1 cellular context compared by ENCODE assay signal in the genomic region with DNA sequence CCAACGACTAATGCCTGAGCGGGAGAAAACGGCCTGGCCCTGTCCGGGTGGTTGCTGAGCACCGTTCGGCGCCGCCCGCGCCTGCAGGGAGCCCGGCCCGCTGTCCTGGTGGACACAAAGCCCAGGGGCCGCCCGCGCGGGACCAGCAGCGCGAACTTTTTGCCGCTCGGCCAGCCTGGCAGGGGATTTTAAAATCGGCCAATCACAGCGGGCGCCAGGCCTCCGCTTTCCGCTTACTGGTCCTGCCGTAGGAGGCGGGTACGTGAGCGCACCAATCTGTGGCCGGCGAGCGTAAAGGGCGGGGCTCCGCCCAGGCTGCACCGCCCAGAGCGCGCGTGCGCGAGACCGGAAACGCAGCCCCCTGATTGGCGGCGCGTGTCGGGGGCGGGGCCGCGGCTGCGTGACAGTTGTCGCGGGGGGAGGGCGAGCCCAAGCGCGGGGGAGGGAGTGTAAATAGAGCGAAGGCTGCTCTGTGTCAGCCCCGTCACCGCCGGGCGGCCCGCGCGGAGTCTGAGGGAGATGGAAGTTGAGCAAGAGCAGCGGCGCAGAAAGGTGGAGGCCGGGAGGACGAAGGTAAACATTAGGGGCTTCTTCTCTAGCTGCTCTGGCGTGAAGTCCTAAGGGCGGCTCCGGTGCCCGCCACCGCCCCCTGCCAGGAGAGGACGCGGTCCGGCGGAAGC.
TF ChIP-seq lines count a peak whose summit lies in the region.

A gene (minus strand): TSS at position 161 of the 680 bp plus-strand sequence. CDS start 1,132 bp downstream, outside the sequence.
A gene with protein sequence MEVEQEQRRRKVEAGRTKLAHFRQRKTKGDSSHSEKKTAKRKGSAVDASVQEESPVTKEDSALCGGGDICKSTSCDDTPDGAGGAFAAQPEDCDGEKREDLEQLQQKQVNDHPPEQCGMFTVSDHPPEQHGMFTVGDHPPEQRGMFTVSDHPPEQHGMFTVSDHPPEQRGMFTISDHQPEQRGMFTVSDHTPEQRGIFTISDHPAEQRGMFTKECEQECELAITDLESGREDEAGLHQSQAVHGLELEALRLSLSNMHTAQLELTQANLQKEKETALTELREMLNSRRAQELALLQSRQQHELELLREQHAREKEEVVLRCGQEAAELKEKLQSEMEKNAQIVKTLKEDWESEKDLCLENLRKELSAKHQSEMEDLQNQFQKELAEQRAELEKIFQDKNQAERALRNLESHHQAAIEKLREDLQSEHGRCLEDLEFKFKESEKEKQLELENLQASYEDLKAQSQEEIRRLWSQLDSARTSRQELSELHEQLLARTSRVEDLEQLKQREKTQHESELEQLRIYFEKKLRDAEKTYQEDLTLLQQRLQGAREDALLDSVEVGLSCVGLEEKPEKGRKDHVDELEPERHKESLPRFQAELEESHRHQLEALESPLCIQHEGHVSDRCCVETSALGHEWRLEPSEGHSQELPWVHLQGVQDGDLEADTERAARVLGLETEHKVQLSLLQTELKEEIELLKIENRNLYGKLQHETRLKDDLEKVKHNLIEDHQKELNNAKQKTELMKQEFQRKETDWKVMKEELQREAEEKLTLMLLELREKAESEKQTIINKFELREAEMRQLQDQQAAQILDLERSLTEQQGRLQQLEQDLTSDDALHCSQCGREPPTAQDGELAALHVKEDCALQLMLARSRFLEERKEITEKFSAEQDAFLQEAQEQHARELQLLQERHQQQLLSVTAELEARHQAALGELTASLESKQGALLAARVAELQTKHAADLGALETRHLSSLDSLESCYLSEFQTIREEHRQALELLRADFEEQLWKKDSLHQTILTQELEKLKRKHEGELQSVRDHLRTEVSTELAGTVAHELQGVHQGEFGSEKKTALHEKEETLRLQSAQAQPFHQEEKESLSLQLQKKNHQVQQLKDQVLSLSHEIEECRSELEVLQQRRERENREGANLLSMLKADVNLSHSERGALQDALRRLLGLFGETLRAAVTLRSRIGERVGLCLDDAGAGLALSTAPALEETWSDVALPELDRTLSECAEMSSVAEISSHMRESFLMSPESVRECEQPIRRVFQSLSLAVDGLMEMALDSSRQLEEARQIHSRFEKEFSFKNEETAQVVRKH (N-terminal part only) (plus strand): TSS at position 447 of the 680 bp plus-strand sequence. CDS start 73 bp downstream, at position 520.

TF ChIP-seq in K562, 482 proteins besides CTCF, POLR2A, EP300 and RAD21 (continued from another document and continues in another):
- TF ChIP-seq HDAC1 (IDR thresholded peaks at IDR 0.05), result peak in 1 of 2 experiments; percentile 92; a peak in 2 of 4 replicates
- TF ChIP-seq CREBBP (IDR thresholded peaks at IDR 0.05; ENCODE audit: low read depth, low read length), result no peak
- TF ChIP-seq, protein P1, sequence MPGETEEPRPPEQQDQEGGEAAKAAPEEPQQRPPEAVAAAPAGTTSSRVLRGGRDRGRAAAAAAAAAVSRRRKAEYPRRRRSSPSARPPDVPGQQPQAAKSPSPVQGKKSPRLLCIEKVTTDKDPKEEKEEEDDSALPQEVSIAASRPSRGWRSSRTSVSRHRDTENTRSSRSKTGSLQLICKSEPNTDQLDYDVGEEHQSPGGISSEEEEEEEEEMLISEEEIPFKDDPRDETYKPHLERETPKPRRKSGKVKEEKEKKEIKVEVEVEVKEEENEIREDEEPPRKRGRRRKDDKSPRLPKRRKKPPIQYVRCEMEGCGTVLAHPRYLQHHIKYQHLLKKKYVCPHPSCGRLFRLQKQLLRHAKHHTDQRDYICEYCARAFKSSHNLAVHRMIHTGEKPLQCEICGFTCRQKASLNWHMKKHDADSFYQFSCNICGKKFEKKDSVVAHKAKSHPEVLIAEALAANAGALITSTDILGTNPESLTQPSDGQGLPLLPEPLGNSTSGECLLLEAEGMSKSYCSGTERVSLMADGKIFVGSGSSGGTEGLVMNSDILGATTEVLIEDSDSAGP (CRISPR knock-in tag; IDR thresholded peaks at IDR 0.05), result no peak
- TF ChIP-seq POLR2H (tag; IDR thresholded peaks at IDR 0.05; ENCODE audit: low read depth), result peak; percentile 92
- TF ChIP-seq, protein P2, sequence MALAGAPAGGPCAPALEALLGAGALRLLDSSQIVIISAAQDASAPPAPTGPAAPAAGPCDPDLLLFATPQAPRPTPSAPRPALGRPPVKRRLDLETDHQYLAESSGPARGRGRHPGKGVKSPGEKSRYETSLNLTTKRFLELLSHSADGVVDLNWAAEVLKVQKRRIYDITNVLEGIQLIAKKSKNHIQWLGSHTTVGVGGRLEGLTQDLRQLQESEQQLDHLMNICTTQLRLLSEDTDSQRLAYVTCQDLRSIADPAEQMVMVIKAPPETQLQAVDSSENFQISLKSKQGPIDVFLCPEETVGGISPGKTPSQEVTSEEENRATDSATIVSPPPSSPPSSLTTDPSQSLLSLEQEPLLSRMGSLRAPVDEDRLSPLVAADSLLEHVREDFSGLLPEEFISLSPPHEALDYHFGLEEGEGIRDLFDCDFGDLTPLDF (CRISPR knock-in tag; IDR thresholded peaks at IDR 0.05), result peak; percentile 99
- TF ChIP-seq NFATC3 (IDR thresholded peaks at IDR 0.05), result no peak
- TF ChIP-seq MBD2 (IDR thresholded peaks at IDR 0.05; ENCODE audit: borderline replicate concordance, low read depth), result peak; percentile 95
- TF ChIP-seq ADNP (tag; IDR thresholded peaks at IDR 0.05), result no peak
- no peak for TF ChIP-seq ZNF77 (CRISPR knock-in tag; IDR thresholded peaks at IDR 0.05)
- no peak for TF ChIP-seq ZSCAN32 (CRISPR knock-in tag; IDR thresholded peaks at IDR 0.05)
- TF ChIP-seq SP1 (CRISPR knock-in tag; IDR thresholded peaks at IDR 0.05), result peak; percentile 97
- no peak for TF ChIP-seq ZNF24 (IDR thresholded peaks at IDR 0.05)
- TF ChIP-seq ZNF347 (CRISPR knock-in tag; IDR thresholded peaks at IDR 0.05; ENCODE audit: low read depth), result no peak
- TF ChIP-seq SAFB (IDR thresholded peaks at IDR 0.05; ENCODE audit: borderline replicate concordance, low read depth, low read length), result peak; percentile 77
- peak; percentile 92 for TF ChIP-seq MAZ (CRISPR knock-in tag; conservative IDR thresholded peaks at IDR 0.05 in 1 of 2, IDR thresholded peaks at IDR 0.05 in 1 of 2)
- peak; percentile 85 for TF ChIP-seq NEUROD1 (IDR thresholded peaks at IDR 0.05; ENCODE audit: borderline replicate concordance, low read depth, low read length, partially characterized antibody)
- no peak for TF ChIP-seq GATAD2B (IDR thresholded peaks at IDR 0.05; ENCODE audit: borderline replicate concordance)
- TF ChIP-seq, protein P3, sequence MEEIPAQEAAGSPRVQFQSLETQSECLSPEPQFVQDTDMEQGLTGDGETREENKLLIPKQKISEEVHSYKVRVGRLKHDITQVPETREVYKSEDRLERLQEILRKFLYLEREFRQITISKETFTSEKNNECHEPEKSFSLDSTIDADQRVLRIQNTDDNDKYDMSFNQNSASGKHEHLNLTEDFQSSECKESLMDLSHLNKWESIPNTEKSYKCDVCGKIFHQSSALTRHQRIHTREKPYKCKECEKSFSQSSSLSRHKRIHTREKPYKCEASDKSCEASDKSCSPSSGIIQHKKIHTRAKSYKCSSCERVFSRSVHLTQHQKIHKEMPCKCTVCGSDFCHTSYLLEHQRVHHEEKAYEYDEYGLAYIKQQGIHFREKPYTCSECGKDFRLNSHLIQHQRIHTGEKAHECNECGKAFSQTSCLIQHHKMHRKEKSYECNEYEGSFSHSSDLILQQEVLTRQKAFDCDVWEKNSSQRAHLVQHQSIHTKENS (CRISPR knock-in tag; IDR thresholded peaks at IDR 0.05), result no peak
- TF ChIP-seq, protein P4, sequence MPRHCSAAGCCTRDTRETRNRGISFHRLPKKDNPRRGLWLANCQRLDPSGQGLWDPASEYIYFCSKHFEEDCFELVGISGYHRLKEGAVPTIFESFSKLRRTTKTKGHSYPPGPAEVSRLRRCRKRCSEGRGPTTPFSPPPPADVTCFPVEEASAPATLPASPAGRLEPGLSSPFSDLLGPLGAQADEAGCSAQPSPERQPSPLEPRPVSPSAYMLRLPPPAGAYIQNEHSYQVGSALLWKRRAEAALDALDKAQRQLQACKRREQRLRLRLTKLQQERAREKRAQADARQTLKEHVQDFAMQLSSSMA (CRISPR knock-in tag; IDR thresholded peaks at IDR 0.05), result no peak
- peak; percentile 38; the same call in 1 of the 2 replicates for TF ChIP-seq FOSL1 (tag; conservative IDR thresholded peaks at IDR 0.05)
- TF ChIP-seq ARID1B (IDR thresholded peaks at IDR 0.05), result peak; percentile 49; the same call in 1 of the 2 replicates
- no peak for TF ChIP-seq ZNF253 (CRISPR knock-in tag; conservative IDR thresholded peaks at IDR 0.05)
- no peak for TF ChIP-seq SMC3 (conservative IDR thresholded peaks at IDR 0.05; ENCODE audit: insufficient read depth, low read depth, low read length)
- TF ChIP-seq, protein P5, sequence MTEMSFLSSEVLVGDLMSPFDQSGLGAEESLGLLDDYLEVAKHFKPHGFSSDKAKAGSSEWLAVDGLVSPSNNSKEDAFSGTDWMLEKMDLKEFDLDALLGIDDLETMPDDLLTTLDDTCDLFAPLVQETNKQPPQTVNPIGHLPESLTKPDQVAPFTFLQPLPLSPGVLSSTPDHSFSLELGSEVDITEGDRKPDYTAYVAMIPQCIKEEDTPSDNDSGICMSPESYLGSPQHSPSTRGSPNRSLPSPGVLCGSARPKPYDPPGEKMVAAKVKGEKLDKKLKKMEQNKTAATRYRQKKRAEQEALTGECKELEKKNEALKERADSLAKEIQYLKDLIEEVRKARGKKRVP (CRISPR knock-in tag; IDR thresholded peaks at IDR 0.05), result peak; percentile 62; the same call in 1 of the 2 replicates
- no peak for TF ChIP-seq POLR3G (IDR thresholded peaks at IDR 0.05; ENCODE audit: extremely low read depth, insufficient read length, insufficient replicate concordance)
- TF ChIP-seq, protein P6, sequence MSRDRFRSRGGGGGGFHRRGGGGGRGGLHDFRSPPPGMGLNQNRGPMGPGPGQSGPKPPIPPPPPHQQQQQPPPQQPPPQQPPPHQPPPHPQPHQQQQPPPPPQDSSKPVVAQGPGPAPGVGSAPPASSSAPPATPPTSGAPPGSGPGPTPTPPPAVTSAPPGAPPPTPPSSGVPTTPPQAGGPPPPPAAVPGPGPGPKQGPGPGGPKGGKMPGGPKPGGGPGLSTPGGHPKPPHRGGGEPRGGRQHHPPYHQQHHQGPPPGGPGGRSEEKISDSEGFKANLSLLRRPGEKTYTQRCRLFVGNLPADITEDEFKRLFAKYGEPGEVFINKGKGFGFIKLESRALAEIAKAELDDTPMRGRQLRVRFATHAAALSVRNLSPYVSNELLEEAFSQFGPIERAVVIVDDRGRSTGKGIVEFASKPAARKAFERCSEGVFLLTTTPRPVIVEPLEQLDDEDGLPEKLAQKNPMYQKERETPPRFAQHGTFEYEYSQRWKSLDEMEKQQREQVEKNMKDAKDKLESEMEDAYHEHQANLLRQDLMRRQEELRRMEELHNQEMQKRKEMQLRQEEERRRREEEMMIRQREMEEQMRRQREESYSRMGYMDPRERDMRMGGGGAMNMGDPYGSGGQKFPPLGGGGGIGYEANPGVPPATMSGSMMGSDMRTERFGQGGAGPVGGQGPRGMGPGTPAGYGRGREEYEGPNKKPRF (IDR thresholded peaks at IDR 0.05; ENCODE audit: low read depth, low read length), result no peak
- TF ChIP-seq, protein P7, sequence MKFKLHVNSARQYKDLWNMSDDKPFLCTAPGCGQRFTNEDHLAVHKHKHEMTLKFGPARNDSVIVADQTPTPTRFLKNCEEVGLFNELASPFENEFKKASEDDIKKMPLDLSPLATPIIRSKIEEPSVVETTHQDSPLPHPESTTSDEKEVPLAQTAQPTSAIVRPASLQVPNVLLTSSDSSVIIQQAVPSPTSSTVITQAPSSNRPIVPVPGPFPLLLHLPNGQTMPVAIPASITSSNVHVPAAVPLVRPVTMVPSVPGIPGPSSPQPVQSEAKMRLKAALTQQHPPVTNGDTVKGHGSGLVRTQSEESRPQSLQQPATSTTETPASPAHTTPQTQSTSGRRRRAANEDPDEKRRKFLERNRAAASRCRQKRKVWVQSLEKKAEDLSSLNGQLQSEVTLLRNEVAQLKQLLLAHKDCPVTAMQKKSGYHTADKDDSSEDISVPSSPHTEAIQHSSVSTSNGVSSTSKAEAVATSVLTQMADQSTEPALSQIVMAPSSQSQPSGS (CRISPR knock-in tag; IDR thresholded peaks at IDR 0.05), result no peak
- TF ChIP-seq LCOR (CRISPR knock-in tag; IDR thresholded peaks at IDR 0.05), result peak; percentile 64; the same call in 1 of the 2 replicates
- TF ChIP-seq ETV5 (CRISPR knock-in tag; IDR thresholded peaks at IDR 0.05; ENCODE audit: low read depth), result no peak
- TF ChIP-seq, protein P8, sequence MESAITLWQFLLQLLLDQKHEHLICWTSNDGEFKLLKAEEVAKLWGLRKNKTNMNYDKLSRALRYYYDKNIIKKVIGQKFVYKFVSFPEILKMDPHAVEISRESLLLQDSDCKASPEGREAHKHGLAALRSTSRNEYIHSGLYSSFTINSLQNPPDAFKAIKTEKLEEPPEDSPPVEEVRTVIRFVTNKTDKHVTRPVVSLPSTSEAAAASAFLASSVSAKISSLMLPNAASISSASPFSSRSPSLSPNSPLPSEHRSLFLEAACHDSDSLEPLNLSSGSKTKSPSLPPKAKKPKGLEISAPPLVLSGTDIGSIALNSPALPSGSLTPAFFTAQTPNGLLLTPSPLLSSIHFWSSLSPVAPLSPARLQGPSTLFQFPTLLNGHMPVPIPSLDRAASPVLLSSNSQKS (CRISPR knock-in tag; IDR thresholded peaks at IDR 0.05), result no peak
- TF ChIP-seq GABPB2 (CRISPR knock-in tag; conservative IDR thresholded peaks at IDR 0.05), result 0 out of 2 replicates have a peak, but pooled peaks have one; percentile 52
- no peak for TF ChIP-seq ZFP30 (CRISPR knock-in tag; IDR thresholded peaks at IDR 0.05; ENCODE audit: borderline replicate concordance)
- TF ChIP-seq BHLHE40 (IDR thresholded peaks at IDR 0.05; ENCODE audit: low read length), result peak; percentile 86
- peak; percentile 91 for TF ChIP-seq ASH1L (IDR thresholded peaks at IDR 0.05; ENCODE audit: borderline replicate concordance, low read depth, partially characterized antibody)
- TF ChIP-seq POLR2AphosphoS2 (IDR thresholded peaks at IDR 0.05; ENCODE audit: low read length), result peak; percentile 81; the same call in 1 of the 2 replicates
- TF ChIP-seq NFXL1 (CRISPR knock-in tag; IDR thresholded peaks at IDR 0.05), result no peak
- peak; percentile 77; the same call in 1 of the 2 replicates for TF ChIP-seq ZBTB1 (CRISPR knock-in tag; IDR thresholded peaks at IDR 0.05; ENCODE audit: borderline replicate concordance, low read depth)
- no peak for TF ChIP-seq TAF15 (IDR thresholded peaks at IDR 0.05; ENCODE audit: low read depth, low read length)
- no peak for TF ChIP-seq ZNF217 (CRISPR knock-in tag; IDR thresholded peaks at IDR 0.05)
- TF ChIP-seq KDM5B (IDR thresholded peaks at IDR 0.05; ENCODE audit: insufficient replicate concordance, low read depth, low read length), result no peak
- TF ChIP-seq, protein P9, sequence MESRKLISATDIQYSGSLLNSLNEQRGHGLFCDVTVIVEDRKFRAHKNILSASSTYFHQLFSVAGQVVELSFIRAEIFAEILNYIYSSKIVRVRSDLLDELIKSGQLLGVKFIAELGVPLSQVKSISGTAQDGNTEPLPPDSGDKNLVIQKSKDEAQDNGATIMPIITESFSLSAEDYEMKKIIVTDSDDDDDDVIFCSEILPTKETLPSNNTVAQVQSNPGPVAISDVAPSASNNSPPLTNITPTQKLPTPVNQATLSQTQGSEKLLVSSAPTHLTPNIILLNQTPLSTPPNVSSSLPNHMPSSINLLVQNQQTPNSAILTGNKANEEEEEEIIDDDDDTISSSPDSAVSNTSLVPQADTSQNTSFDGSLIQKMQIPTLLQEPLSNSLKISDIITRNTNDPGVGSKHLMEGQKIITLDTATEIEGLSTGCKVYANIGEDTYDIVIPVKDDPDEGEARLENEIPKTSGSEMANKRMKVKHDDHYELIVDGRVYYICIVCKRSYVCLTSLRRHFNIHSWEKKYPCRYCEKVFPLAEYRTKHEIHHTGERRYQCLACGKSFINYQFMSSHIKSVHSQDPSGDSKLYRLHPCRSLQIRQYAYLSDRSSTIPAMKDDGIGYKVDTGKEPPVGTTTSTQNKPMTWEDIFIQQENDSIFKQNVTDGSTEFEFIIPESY (CRISPR knock-in tag; IDR thresholded peaks at IDR 0.05), result no peak; the same call in 1 of the 2 replicates
- peak; percentile 85 for TF ChIP-seq BRD9 (IDR thresholded peaks at IDR 0.05; ENCODE audit: low read depth, partially characterized antibody)
- TF ChIP-seq TEAD4 (IDR thresholded peaks at IDR 0.05; ENCODE audit: low read length), result peak; percentile 7; the same call in 1 of the 2 replicates
- TF ChIP-seq TEAD4 (CRISPR knock-in tag; IDR thresholded peaks at IDR 0.05; ENCODE audit: borderline replicate concordance), result no peak
